ENCODE assay signal across 31 cellular contexts in genomic region chr10:50936335-50936734, GRCh38. TPM values are rescaled to one million over a fixed set of nuclear protein-coding genes. Genes with fewer than 3 reads are reported as not detected.
"Had no signal": no experiment of that assay in that cellular context is flagged by ENCODE, and none has a peak within 500 bp of the region (broad histone marks: within the 10 kb centered on the region; RNA-seq: fewer than 3 reads in every experiment).

No MANE protein-coding gene starts in this region.

- H3K4me1 Mint-ChIP-seq: central memory CD8-positive, alpha-beta T cell; natural killer cell; neural crest cell; stimulated activated effector memory CD8-positive, alpha-beta T cell treated with anti-CD3 and anti-CD28 coated beads, Interleukin-12 subunit alpha, Interleukin-12 subunit beta, amount 100 ng/mL, for 72 hours had no signal

- H3K4me3 Mint-ChIP-seq: central memory CD8-positive, alpha-beta T cell; effector memory CD8-positive, alpha-beta T cell; natural killer cell; neural crest cell; stimulated activated effector memory CD8-positive, alpha-beta T cell treated with anti-CD3 and anti-CD28 coated beads, Interleukin-12 subunit alpha, Interleukin-12 subunit beta, amount 100 ng/mL, for 72 hours; type B pancreatic cell had no signal

- DNase-seq: colonic mucosa; dermis blood vessel endothelial cell; effector memory CD8-positive, alpha-beta T cell; foreskin fibroblast; gastrocnemius medialis; head of caudate nucleus; left lung; lower lobe of right lung; natural killer cell; pancreas; retina; stimulated activated CD4-positive, alpha-beta T cell treated with anti-CD3 and anti-CD28 coated beads, Interleukin-2, amount 100 ng/mL, for 24 hours; stimulated activated CD4-positive, alpha-beta T cell treated with anti-CD3 and anti-CD28 coated beads, Interleukin-4, amount 100 ng/mL, for 24 hours; stimulated activated naive CD4-positive, alpha-beta T cell treated with Interleukin-2 at 50 U/mL for 16 hours; substantia nigra; testis; tibial artery had no signal

- H3K27me3 ChIP-seq: colonic mucosa, gastrocnemius medialis, left lung, neutrophil, pancreas, testis had no signal

- H3K27ac Mint-ChIP-seq: effector memory CD8-positive, alpha-beta T cell; natural killer cell; stimulated activated effector memory CD8-positive, alpha-beta T cell treated with anti-CD3 and anti-CD28 coated beads, Interleukin-12 subunit alpha, Interleukin-12 subunit beta, amount 100 ng/mL, for 72 hours; type B pancreatic cell had no signal

- H3K4me3 ChIP-seq: colonic mucosa, gastrocnemius medialis, left lung, lower lobe of right lung, pancreas, testis, tibial artery had no signal

- H3K9me3 ChIP-seq: colonic mucosa, gastrocnemius medialis, left lung, lower lobe of right lung, neutrophil, pancreas, testis, tibial artery had no signal

- H3K9me3 Mint-ChIP-seq: central memory CD8-positive, alpha-beta T cell; effector memory CD8-positive, alpha-beta T cell; neural crest cell; stimulated activated effector memory CD8-positive, alpha-beta T cell treated with anti-CD3 and anti-CD28 coated beads, Interleukin-12 subunit alpha, Interleukin-12 subunit beta, amount 100 ng/mL, for 72 hours; type B pancreatic cell had no signal

- H3K36me3 ChIP-seq: colonic mucosa, gastrocnemius medialis, left lung, lower lobe of right lung, neutrophil, pancreas, tibial artery had no signal

- H3K36me3 Mint-ChIP-seq: natural killer cell; stimulated activated effector memory CD8-positive, alpha-beta T cell treated with anti-CD3 and anti-CD28 coated beads, Interleukin-12 subunit alpha, Interleukin-12 subunit beta, amount 100 ng/mL, for 72 hours; type B pancreatic cell had no signal

- ATAC-seq: effector memory CD8-positive, alpha-beta T cell; esophagus mucosa; gastrocnemius medialis; left lung; lower lobe of right lung; natural killer cell; pancreas; sciatic nerve; stimulated activated effector memory CD8-positive, alpha-beta T cell treated with anti-CD3 and anti-CD28 coated beads, Interleukin-12 subunit alpha, Interleukin-12 subunit beta, amount 100 ng/mL, for 72 hours had no signal

- H3K4me1 ChIP-seq: colonic mucosa, left lung, lower lobe of right lung, testis, tibial artery had no signal

- H3K27ac ChIP-seq: colonic mucosa, epithelial cell of prostate, gastrocnemius medialis, left lung, lower lobe of right lung, neutrophil, pancreas, testis, tibial artery had no signal

RNA-seq across cellular contexts. Expression of gene A1CF, which starts 50.9 kb away (rescaled TPM):
- total RNA-seq: chondrocyte, dermis blood vessel endothelial cell, esophagus mucosa, glomerular endothelial cell, left lung, lower lobe of right lung, natural killer cell, neural crest cell, posterior vena cava, pulmonary artery endothelial cell, sciatic nerve, testis, urinary bladder had no signal
- polyA plus RNA-seq: keratinocyte had no signal
